In genomic region chr2:19187323-19188020, GRCh38 we compare ENCODE assay signal across 23 cellular contexts.
DNase-seq lines count a peak whose midpoint lies in the region; ATAC-seq, FAIRE-seq and TF ChIP-seq lines count a peak whose summit lies in the region.
"Had no signal": no experiment of that assay in that cellular context is flagged by ENCODE, and none has a peak within 500 bp of the region (broad histone marks: within the 10 kb centered on the region; RNA-seq: fewer than 3 reads in every experiment).

No MANE protein-coding gene starts in this region.

- no peak overlapping the region for H3K4me2 ChIP-seq in IMR-90 (ENCODE audit: low read depth, low read length)

- H3K14ac ChIP-seq in IMR-90 (replicated peaks; ENCODE audit: low read depth, low read length), result peak overlapping the region; percentile 31; the same call in 1 of the 2 replicates

- no peak overlapping the region for H3K27ac Mint-ChIP-seq in natural killer cell treated with Interleukin-12 subunit alpha and Interleukin-12 subunit beta and Interleukin-15 and Interleukin-18, amount 100 ng/mL, for 72 hours
- H3K27ac Mint-ChIP-seq in Calu3 (ENCODE audit: unreplicated experiment), result no peak overlapping the region
- H3K27ac Mint-ChIP-seq: B cell; naive thymus-derived CD4-positive, alpha-beta T cell had no signal

- H3K27me3 Mint-ChIP-seq in natural killer cell treated with Interleukin-12 subunit alpha and Interleukin-12 subunit beta and Interleukin-15 and Interleukin-18, amount 100 ng/mL, for 72 hours, result no peaks in the 10 kb centered on the region
- no peaks in the 10 kb centered on the region for H3K27me3 Mint-ChIP-seq in Calu3 (ENCODE audit: unreplicated experiment)

- peaks cover 9% of the 10 kb centered on the region for H3K9me1 ChIP-seq in IMR-90 (ENCODE audit: insufficient read depth, low read length)

- H3K27me3 ChIP-seq in IMR-90 (ENCODE audit: control insufficient read depth, insufficient read depth, low read length) (no peaks in the 10 kb centered on the region), bronchial epithelial cell (ENCODE audit: control insufficient read depth, insufficient read depth, low read length) (no peaks in the 10 kb centered on the region)
- H3K27me3 ChIP-seq: colonic mucosa, vagina had no signal

- peak overlapping the region; percentile 49 for H3K23ac ChIP-seq in IMR-90 (ENCODE audit: low read depth, low read length)

- POLR2A ChIA-PET in IMR-90 (lab: Charles Lee; ENCODE audit: unreplicated experiment), result no interaction called here

- BruUV-seq in IMR-90 (replicated peaks; lab: Mats Ljungman, UMichigan), result no TSS peak
- BruUV-seq in Calu3 (replicated peaks; lab: Mats Ljungman, UMichigan), result no TSS peak

- peak overlapping the region; percentile 64 for H2BK120ac ChIP-seq in IMR-90 (ENCODE audit: low read depth, low read length)

- H3K9ac ChIP-seq in IMR-90 (ENCODE audit: low read depth, low read length), result no peak overlapping the region
- H3K9ac ChIP-seq: parathyroid adenoma had no signal

- dilution Hi-C loops in IMR-90 (cut with HindIII; ENCODE audit: low sequenced_read_pairs, unreplicated experiment), result no loop called here

- WGBS in IMR-90 (ENCODE audit: extremely low coverage in 2 of 2, insufficient read length in 1 of 2), 2 experiments, result 100% methylated on average over 1 of the region's 5 CpGs; no CpG with 5 or more reads in 1 of the 2 experiments

- peak overlapping the region; percentile 71 for H3K4ac ChIP-seq in IMR-90 (ENCODE audit: low read depth, low read length)

- TF ChIP-seq RAD21 in IMR-90 (IDR thresholded peaks at IDR 0.05; ENCODE audit: low read length), result no peak

- H2BK5ac ChIP-seq in IMR-90 (ENCODE audit: low read depth, low read length, poor library complexity, severe bottlenecking), result peak overlapping the region; percentile 59

- FAIRE-seq in bronchial epithelial cell (lab: Jason Lieb, UNC), result no peak
- FAIRE-seq: TTC549 had no signal

- H3K18ac ChIP-seq in IMR-90 (ENCODE audit: low read depth, low read length), result peak overlapping the region; percentile 40; the same call in 1 of the 2 replicates

- H3K36me3 ChIP-seq in IMR-90 (ENCODE audit: control insufficient read depth, insufficient read depth, low read length) (no peaks in the 10 kb centered on the region), bronchial epithelial cell (ENCODE audit: control insufficient read depth, insufficient read depth, low read length) (no peaks in the 10 kb centered on the region)
- H3K36me3 ChIP-seq: colonic mucosa, vagina had no signal

- H3K79me1 ChIP-seq in IMR-90 (ENCODE audit: low read depth in 1 of 2, low read length in 2 of 2), result no peaks in the 10 kb centered on the region

- DNase-seq in AG20443 (ENCODE audit: low spot score) (peak; percentile 32), IMR-90 (peak; percentile 85), bronchial epithelial cell (ENCODE audit: low read depth) (peak; percentile 74), kidney tubule cell (ENCODE audit: low spot score) (peak; percentile 43), anterior cingulate cortex (lab: John Stamatoyannopoulos, UW) (no peak), Calu3 (no peak)
- DNase-seq in activated CD4-positive, alpha-beta T cell treated with anti-CD3 and anti-CD28 coated beads, Interleukin-2, amount 50 U/mL, for 1 hour, result no peak
- DNase-seq in natural killer cell treated with Interleukin-12 subunit alpha and Interleukin-12 subunit beta and Interleukin-15 and Interleukin-18, amount 100 ng/mL, for 72 hours (ENCODE audit: low spot score), result no peak
- DNase-seq: activated CD4-positive, alpha-beta T cell treated with anti-CD3 and anti-CD28 coated beads for 48 hours; activated naive CD4-positive, alpha-beta T cell; colonic mucosa; GDM1; glutamatergic neuron; Karpas-422; naive thymus-derived CD4-positive, alpha-beta T cell; NCI-H1417; NCI-H2171 treated with DMSO at 0.1 percent for 48 hours; OCI-M1; stimulated activated CD4-positive, alpha-beta T cell treated with anti-CD3 and anti-CD28 coated beads, Interleukin-4, amount 100 ng/mL, for 1 hour had no signal

- H4K5ac ChIP-seq in IMR-90 (ENCODE audit: low read depth, low read length), result no peak overlapping the region

- H2BK15ac ChIP-seq in IMR-90 (ENCODE audit: low read depth, low read length), result peak overlapping the region; percentile 78

- H2AK9ac ChIP-seq in IMR-90 (replicated peaks; ENCODE audit: low read depth, low read length, poor library complexity), result peak overlapping the region; percentile 86

- no peak for TF ChIP-seq CTCF in IMR-90 (conservative IDR thresholded peaks at IDR 0.05; ENCODE audit: low read depth, low read length)
- TF ChIP-seq CTCF in bronchial epithelial cell (IDR thresholded peaks at IDR 0.05; ENCODE audit: insufficient read depth, low read length, severe bottlenecking), result no peak
- no peak for TF ChIP-seq CTCF in Calu3 (IDR thresholded peaks at IDR 0.05; ENCODE audit: unreplicated experiment)

- H3K27ac ChIP-seq in IMR-90 (ENCODE audit: insufficient read depth, low read length), result peak overlapping the region; percentile 23
- H3K27ac ChIP-seq: colonic mucosa, parathyroid adenoma, vagina had no signal

- in situ Hi-C loops in IMR-90 (cut with MboI; ENCODE audit: low sequenced_read_pairs), result no loop called here

- H3K4me3 ChIP-seq in IMR-90 (ENCODE audit: insufficient read depth, low read depth, low read length), result no peak overlapping the region
- no peak overlapping the region for H3K4me3 ChIP-seq in bronchial epithelial cell (ENCODE audit: low read depth, low read length)
- H3K4me3 ChIP-seq: colonic mucosa, vagina had no signal

- no peak for TF ChIP-seq POLR2A in IMR-90 (IDR thresholded peaks at IDR 0.05; ENCODE audit: low read depth, low read length)

- peak overlapping the region; percentile 65 for H2AK5ac ChIP-seq in IMR-90 (ENCODE audit: low read depth, low read length)

- H4K8ac ChIP-seq in IMR-90 (ENCODE audit: low read depth in 2 of 2, low read length in 2 of 2), result peak overlapping the region; percentile 26 to 75; a peak in 2 of 4 replicates

- peaks cover 17% of the 10 kb centered on the region for H3K9me3 Mint-ChIP-seq in natural killer cell treated with Interleukin-12 subunit alpha and Interleukin-12 subunit beta and Interleukin-15 and Interleukin-18, amount 100 ng/mL, for 72 hours
- H3K9me3 Mint-ChIP-seq in Calu3 (ENCODE audit: low read depth, unreplicated experiment), result peaks cover under 1% of the 10 kb centered on the region

- intact Hi-C loops in IMR-90 (cut with micrococcal nuclease) (no loop called here), Calu3 (cut with micrococcal nuclease; ENCODE audit: unreplicated experiment) (no loop called here)

- peak overlapping the region; percentile 58 for H2BK20ac ChIP-seq in IMR-90 (ENCODE audit: low read depth, low read length)

- no peaks in the 10 kb centered on the region for H3K9me3 ChIP-seq in IMR-90 (ENCODE audit: control insufficient read depth, insufficient read depth, low read length)
- H3K9me3 ChIP-seq: colonic mucosa, vagina had no signal

- H2AFZ ChIP-seq in IMR-90 (replicated peaks; ENCODE audit: low read length, poor library complexity), result peak overlapping the region; percentile 52
- H2AFZ ChIP-seq: parathyroid adenoma had no signal

- H4K91ac ChIP-seq in IMR-90 (ENCODE audit: insufficient read depth, low read depth, low read length), result peak overlapping the region; percentile 47; the same call in 1 of the 2 replicates

- peaks cover 7% of the 10 kb centered on the region for H3K4me1 ChIP-seq in IMR-90 (ENCODE audit: control insufficient read depth, insufficient read depth, low read length)
- H3K4me1 ChIP-seq: colonic mucosa, parathyroid adenoma, vagina had no signal

- no peak overlapping the region for H3K4me3 Mint-ChIP-seq in natural killer cell treated with Interleukin-12 subunit alpha and Interleukin-12 subunit beta and Interleukin-15 and Interleukin-18, amount 100 ng/mL, for 72 hours
- H3K4me3 Mint-ChIP-seq in Calu3 (ENCODE audit: low read depth, unreplicated experiment), result no peak overlapping the region
- H3K4me3 Mint-ChIP-seq: B cell; naive thymus-derived CD4-positive, alpha-beta T cell had no signal

- peak; percentile 80 for ATAC-seq in IMR-90 (ENCODE audit: low read depth)
- ATAC-seq in natural killer cell treated with Interleukin-12 subunit alpha and Interleukin-12 subunit beta and Interleukin-15 and Interleukin-18, amount 100 ng/mL, for 72 hours, result no peak
- ATAC-seq: naive thymus-derived CD4-positive, alpha-beta T cell had no signal

- no peaks in the 10 kb centered on the region for H3K4me1 Mint-ChIP-seq in natural killer cell treated with Interleukin-12 subunit alpha and Interleukin-12 subunit beta and Interleukin-15 and Interleukin-18, amount 100 ng/mL, for 72 hours (ENCODE audit: low read depth in 2 of 2)
- H3K4me1 Mint-ChIP-seq in Calu3 (ENCODE audit: low read depth, unreplicated experiment), result no peaks in the 10 kb centered on the region
- H3K4me1 Mint-ChIP-seq: B cell; naive thymus-derived CD4-positive, alpha-beta T cell had no signal

- H3K36me3 Mint-ChIP-seq in natural killer cell treated with Interleukin-12 subunit alpha and Interleukin-12 subunit beta and Interleukin-15 and Interleukin-18, amount 100 ng/mL, for 72 hours, result peaks cover 6% of the 10 kb centered on the region
- no peaks in the 10 kb centered on the region for H3K36me3 Mint-ChIP-seq in Calu3 (ENCODE audit: insufficient read depth, unreplicated experiment)

- H4K20me1 ChIP-seq in IMR-90 (ENCODE audit: insufficient read depth, low read length), result no peaks in the 10 kb centered on the region

- CTCF ChIA-PET in IMR-90 (lab: Yijun Ruan, JAX), result no interaction called here
- CTCF ChIA-PET in Calu3 (lab: Charles Lee), result no interaction called here

- H3K56ac ChIP-seq in IMR-90 (ENCODE audit: extremely low read depth, insufficient read depth, low read length), result no peak overlapping the region

TF ChIP-seq in IMR-90, 13 proteins besides CTCF, POLR2A, EP300 and RAD21:
- no peak for TF ChIP-seq ELK1 (IDR thresholded peaks at IDR 0.05; ENCODE audit: borderline replicate concordance, low read depth, low read length)
- TF ChIP-seq CEBPB (IDR thresholded peaks at IDR 0.05; ENCODE audit: low read depth, low read length), result no peak
- 0 out of 2 replicates have a peak, but pooled peaks have one; percentile 23 for TF ChIP-seq FOS (IDR thresholded peaks at IDR 0.05; ENCODE audit: low read depth, low read length)

Comparison
In these comparisons a context has a peak if more than half of its experiments do, and no peak if none do; other contexts are left out.
1. DNase-seq: peak in AG20443 (single experiment), IMR-90 (single experiment), bronchial epithelial cell (single experiment) and kidney tubule cell (single experiment); none in activated CD4-positive, alpha-beta T cell treated with anti-CD3 and anti-CD28 coated beads, Interleukin-2, amount 50 U/mL, for 1 hour (single experiment), anterior cingulate cortex (0 of 58), natural killer cell treated with Interleukin-12 subunit alpha and Interleukin-12 subunit beta and Interleukin-15 and Interleukin-18, amount 100 ng/mL, for 72 hours (single experiment) and Calu3 (single experiment).